31 cellular contexts compared by ENCODE assay signal in genomic region chr20:63645218-63645617, GRCh38. TPM values are rescaled to one million over a fixed set of nuclear protein-coding genes. Genes with fewer than 3 reads are reported as not detected.
"Had no signal": no experiment of that assay in that cellular context is flagged by ENCODE, and none has a peak within 500 bp of the region (broad histone marks: within the 10 kb centered on the region; RNA-seq: fewer than 3 reads in every experiment).

No MANE protein-coding gene starts in this region.

- H3K4me3 ChIP-seq: SJSA1 had no signal

- H3K9me3 ChIP-seq: SJSA1 had no signal

- FAIRE-seq: bronchial epithelial cell, RCC 7860, TTC549 had no signal

- H3K36me3 Mint-ChIP-seq: activated naive CD4-positive, alpha-beta T cell treated with anti-CD3 and anti-CD28 coated beads, Interleukin-2, amount 50 U/mL, for 24 hours had no signal

- H3K9me3 Mint-ChIP-seq: activated CD4-positive, alpha-beta memory T cell treated with anti-CD3 and anti-CD28 coated beads, Interleukin-2, amount 10 ng/mL, durations not matched to agents 7 days and 5 days; activated naive CD4-positive, alpha-beta T cell treated with anti-CD3 and anti-CD28 coated beads, Interleukin-2, amount 50 U/mL, for 24 hours; activated T-helper 17 cell treated with anti-CD3 and anti-CD28 coated beads, Interleukin-2, amount 50 U/mL, for 72 hours; T-helper 2 cell treated with Interferon-gamma antibody and Interleukin-4, amounts not matched to agents 5 μg/mL and 100 μg/mL, for 36 hours had no signal

- H3K27ac Mint-ChIP-seq: activated CD4-positive, alpha-beta memory T cell treated with anti-CD3 and anti-CD28 coated beads, Interleukin-2, amount 10 ng/mL, durations not matched to agents 7 days and 5 days; activated CD4-positive, alpha-beta T cell treated with anti-CD3 and anti-CD28 coated beads for 36 hours; T-helper 2 cell treated with Interferon-gamma antibody and Interleukin-4, amounts not matched to agents 5 μg/mL and 100 μg/mL, for 36 hours had no signal

- H3K4me3 Mint-ChIP-seq: activated CD4-positive, alpha-beta memory T cell treated with anti-CD3 and anti-CD28 coated beads, Interleukin-2, amount 10 ng/mL, durations not matched to agents 7 days and 5 days; activated naive CD4-positive, alpha-beta T cell treated with anti-CD3 and anti-CD28 coated beads, Interleukin-2, amount 50 U/mL, for 24 hours; activated T-helper 17 cell treated with anti-CD3 and anti-CD28 coated beads, Interleukin-2, amount 50 U/mL, for 72 hours; T-helper 2 cell treated with Interferon-gamma antibody and Interleukin-4, amounts not matched to agents 5 μg/mL and 100 μg/mL, for 36 hours had no signal

- H3K27ac ChIP-seq: SJSA1, VCaP had no signal

- ATAC-seq: activated CD4-positive, alpha-beta T cell treated with anti-CD3 and anti-CD28 coated beads for 36 hours; activated T-helper 17 cell treated with anti-CD3 and anti-CD28 coated beads, Interleukin-2, amount 50 U/mL, for 72 hours; PC-3; SK-N-SH treated with all-trans-retinoic acid at 6 μM for 48 hours had no signal

- H3K36me3 ChIP-seq: SJSA1 had no signal

- H3K27me3 Mint-ChIP-seq: activated CD4-positive, alpha-beta T cell treated with anti-CD3 and anti-CD28 coated beads for 36 hours; activated naive CD4-positive, alpha-beta T cell treated with anti-CD3 and anti-CD28 coated beads, Interleukin-2, amount 50 U/mL, for 24 hours; activated T-helper 17 cell treated with anti-CD3 and anti-CD28 coated beads, Interleukin-2, amount 50 U/mL, for 72 hours had no signal

- DNase-seq: activated CD4-positive, alpha-beta memory T cell treated with anti-CD3 and anti-CD28 coated beads, Interleukin-2, amount 10 ng/mL, durations not matched to agents 7 days and 5 days; activated CD4-positive, alpha-beta T cell treated with anti-CD3 and anti-CD28 coated beads for 36 hours; activated CD4-positive, alpha-beta T cell treated with anti-CD3 and anti-CD28 coated beads, Interleukin-2, amount 50 U/mL, for 1 hour; activated CD4-positive, CD25-positive, alpha-beta regulatory T cell; activated gamma-delta T cell treated with Interleukin-2 at 50 U/mL for 16 hours; activated T-cell treated with anti-CD3 and anti-CD28 coated beads for 4 hours; activated T-cell treated with anti-CD3 and anti-CD28 coated beads, Interleukin-2, amount 50 U/mL, for 48 hours; aorta; central memory CD4-positive, alpha-beta T cell; KBM-7; NCI-H1105; NCI-H1436; NCI-H1694 treated with DMSO at 0.1 percent for 48 hours; NCI-H2081; NCI-H510A treated with DMSO at 0.1 percent for 48 hours; NCI-H69; NK-92 treated with Interleukin-12 subunit alpha and Interleukin-12 subunit beta, amount 100 ng/mL, for 24 hours; PC-3; SHP77; SW 1271 had no signal

- H3K4me1 Mint-ChIP-seq: activated T-helper 17 cell treated with anti-CD3 and anti-CD28 coated beads, Interleukin-2, amount 50 U/mL, for 72 hours had no signal

RNA-seq across cellular contexts. Expression of gene STMN3, which starts 8.0 kb away (rescaled TPM):
- total RNA-seq: bronchial epithelial cell had no signal

RNA-seq across cellular contexts. Expression of gene TNFRSF6B, which starts 51.2 kb away (rescaled TPM):
- total RNA-seq: activated CD4-positive, alpha-beta memory T cell treated with anti-CD3 and anti-CD28 coated beads, Interleukin-2, amount 10 ng/mL, durations not matched to agents 7 days and 5 days; activated CD8-positive, alpha-beta memory T cell treated with anti-CD3 and anti-CD28 coated beads for 36 hours; activated T-helper 17 cell treated with anti-CD3 and anti-CD28 coated beads, Interleukin-2, amount 50 U/mL, for 72 hours; T-helper 1 cell treated with Interleukin-12 subunit alpha and Interleukin-12 subunit beta and Interleukin-4 antibody, amounts not matched to agents 30 ng/mL and 1 ng/mL, for 36 hours had no signal
